17 cellular contexts compared by ENCODE assay signal in genomic region chr22:44625421-44625760, GRCh38.
DNase-seq lines count a peak whose midpoint lies in the region; ATAC-seq, FAIRE-seq and TF ChIP-seq lines count a peak whose summit lies in the region.
"Had no signal": no experiment of that assay in that cellular context is flagged by ENCODE, and none has a peak within 500 bp of the region (broad histone marks: within the 10 kb centered on the region; RNA-seq: fewer than 3 reads in every experiment).

No MANE protein-coding gene starts in this region.

- H3K27ac ChIP-seq in IMR-90 (ENCODE audit: insufficient read depth, low read length) (no peak overlapping the region), neuronal stem cell (replicated peaks; ENCODE audit: low read length) (no peak overlapping the region), H9 (ENCODE audit: insufficient read length, low read depth, low read length) (no peak overlapping the region)
- H3K27ac ChIP-seq: 22Rv1, C4-2B had no signal

- H4K8ac ChIP-seq in IMR-90 (ENCODE audit: low read depth in 2 of 2, low read length in 2 of 2): no peak overlapping the region
- H4K8ac ChIP-seq in neuronal stem cell (ENCODE audit: low read depth, low read length): no peak overlapping the region
- H4K8ac ChIP-seq in H9 (replicated peaks; ENCODE audit: insufficient read length, low read depth, low read length): no peak overlapping the region

- H3T11ph ChIP-seq in H9 (ENCODE audit: low read length): no peak overlapping the region

- no peak for TF ChIP-seq RAD21 in IMR-90 (IDR thresholded peaks at IDR 0.05; ENCODE audit: low read length)

- no peak overlapping the region for H2BK15ac ChIP-seq in IMR-90 (ENCODE audit: low read depth, low read length)
- peak overlapping the region; percentile 82 for H2BK15ac ChIP-seq in neuronal stem cell (ENCODE audit: low read length)
- H2BK15ac ChIP-seq in H9 (ENCODE audit: low read depth, low read length): no peak overlapping the region

- DNase-seq in DMS53 (lab: John Stamatoyannopoulos, UW) (peak; percentile 8), DMS53 treated with DMSO at 0.1 percent for 48 hours (lab: John Stamatoyannopoulos, UW; ENCODE audit: unreplicated experiment) (no peak), IMR-90 (no peak), neuronal stem cell (ENCODE audit: low spot score) (no peak), urothelium cell line (ENCODE audit: low spot score) (no peak), H9 (no peak)
- DNase-seq: AML-193; CD4-positive, alpha-beta T cell; DMS153; DND-41; EL; GOT3 had no signal

- H3K36me3 ChIP-seq in IMR-90 (ENCODE audit: control insufficient read depth, insufficient read depth, low read length) (no peaks in the 10 kb centered on the region), neuronal stem cell (replicated peaks in 1 of 2; ENCODE audit: control insufficient read depth in 2 of 2, insufficient read depth in 2 of 2, low read length in 2 of 2) (no peaks in the 10 kb centered on the region)

- no peak overlapping the region for H2BK120ac ChIP-seq in IMR-90 (ENCODE audit: low read depth, low read length)
- no peak overlapping the region for H2BK120ac ChIP-seq in neuronal stem cell (ENCODE audit: low read depth, low read length)
- H2BK120ac ChIP-seq in H9 (ENCODE audit: low read depth, low read length, poor library complexity, severe bottlenecking): no peak overlapping the region

- dilution Hi-C loops in IMR-90 (cut with HindIII; ENCODE audit: low sequenced_read_pairs, unreplicated experiment): no loop called here

- H2AK9ac ChIP-seq in IMR-90 (replicated peaks; ENCODE audit: low read depth, low read length, poor library complexity): peak overlapping the region; percentile 24

- H3K4me2 ChIP-seq in IMR-90 (ENCODE audit: low read depth, low read length) (no peak overlapping the region), neuronal stem cell (ENCODE audit: insufficient read depth, low read length, poor library complexity, severe bottlenecking) (no peak overlapping the region), H9 (ENCODE audit: insufficient read depth, insufficient read length, low read length) (no peak overlapping the region)

- H2BK20ac ChIP-seq in IMR-90 (ENCODE audit: low read depth, low read length) (no peak overlapping the region), H9 (ENCODE audit: low read depth, low read length, poor library complexity, severe bottlenecking) (no peak overlapping the region)

- H3K9me3 Mint-ChIP-seq in H9: no peaks in the 10 kb centered on the region; a peak in 2 of 5 replicates
- H3K9me3 Mint-ChIP-seq: CD4-positive, alpha-beta T cell had no signal

- no peaks in the 10 kb centered on the region for H3K4me1 ChIP-seq in IMR-90 (ENCODE audit: control insufficient read depth, insufficient read depth, low read length)
- peaks cover 18 to 28% of the 10 kb centered on the region in 2 donors for H3K4me1 ChIP-seq in neuronal stem cell (ENCODE audit: control insufficient read depth in 2 of 2, insufficient read depth in 1 of 2, low read depth in 1 of 2, low read length in 2 of 2)
- H3K4me1 ChIP-seq in H9 (ENCODE audit: insufficient read depth, low read length): no peaks in the 10 kb centered on the region

- H2AFZ ChIP-seq in IMR-90 (replicated peaks; ENCODE audit: low read length, poor library complexity) (no peak overlapping the region), neuronal stem cell (ENCODE audit: low read length) (no peak overlapping the region), H9 (ENCODE audit: low read length) (no peak overlapping the region)

- H4K20me1 ChIP-seq in IMR-90 (ENCODE audit: insufficient read depth, low read length) (no peaks in the 10 kb centered on the region), H9 (ENCODE audit: control insufficient read depth, insufficient read depth, insufficient read length) (no peaks in the 10 kb centered on the region)

- intact Hi-C loops in IMR-90 (cut with micrococcal nuclease): no loop called here

- H3K27me3 ChIP-seq in IMR-90 (ENCODE audit: control insufficient read depth, insufficient read depth, low read length) (peaks cover 8% of the 10 kb centered on the region; the same call in 1 of the 2 replicates), neuronal stem cell (ENCODE audit: control insufficient read depth in 3 of 3, insufficient read depth in 3 of 3, low read depth in 1 of 3, low read length in 3 of 3) (peaks cover 0 to 12% (median 2%) of the 10 kb centered on the region in 3 experiments), H9 (ENCODE audit: insufficient read depth, low read length) (peaks cover 33% of the 10 kb centered on the region)

- ATAC-seq in IMR-90 (ENCODE audit: low read depth) (no peak), HG03280 (IDR thresholded peaks at IDR 0.05; ENCODE audit: unreplicated experiment) (no peak)

- H2BK5ac ChIP-seq in IMR-90 (ENCODE audit: low read depth, low read length, poor library complexity, severe bottlenecking): no peak overlapping the region
- H2BK5ac ChIP-seq in neuronal stem cell (ENCODE audit: low read length): peak overlapping the region; percentile 75
- H2BK5ac ChIP-seq in H9 (ENCODE audit: insufficient read length, low read length): no peak overlapping the region

- H3K9me3 ChIP-seq in IMR-90 (ENCODE audit: control insufficient read depth, insufficient read depth, low read length): no peaks in the 10 kb centered on the region
- H3K9me3 ChIP-seq in neuronal stem cell (replicated peaks in 1 of 2; ENCODE audit: control insufficient read depth in 2 of 2, insufficient read depth in 1 of 2, low read depth in 1 of 2, low read length in 2 of 2): no peaks in the 10 kb centered on the region
- no peaks in the 10 kb centered on the region for H3K9me3 ChIP-seq in H9 (ENCODE audit: control insufficient read depth, low read depth, low read length)
- H3K9me3 ChIP-seq: A549 had no signal

- FAIRE-seq in urothelium cell line (lab: Jason Lieb, UNC): peak; percentile 48
- FAIRE-seq: A549, GM12878 had no signal

- H3K27ac Mint-ChIP-seq in H9: no peak overlapping the region
- H3K27ac Mint-ChIP-seq: CD4-positive, alpha-beta T cell had no signal

- H2BK12ac ChIP-seq in neuronal stem cell (ENCODE audit: low read length) (peak overlapping the region; percentile 58), H9 (ENCODE audit: insufficient read length, low read depth, low read length) (no peak overlapping the region)

- peaks cover 2 to 19% of the 10 kb centered on the region in 2 experiments for H3K4me1 Mint-ChIP-seq in H9

- H3K79me1 ChIP-seq in IMR-90 (ENCODE audit: low read depth in 1 of 2, low read length in 2 of 2) (no peaks in the 10 kb centered on the region), neuronal stem cell (ENCODE audit: low read depth, low read length) (peaks cover 2% of the 10 kb centered on the region), H9 (ENCODE audit: insufficient read depth, low read depth, low read length, poor library complexity, severe bottlenecking) (no peaks in the 10 kb centered on the region)

- H3K4ac ChIP-seq in IMR-90 (ENCODE audit: low read depth, low read length) (no peak overlapping the region), neuronal stem cell (ENCODE audit: low read length) (peak overlapping the region; percentile 76), H9 (ENCODE audit: low read depth, low read length) (no peak overlapping the region)

- no peaks in the 10 kb centered on the region for H3K9me1 ChIP-seq in IMR-90 (ENCODE audit: insufficient read depth, low read length)

- H2AK5ac ChIP-seq in IMR-90 (ENCODE audit: low read depth, low read length): no peak overlapping the region
- peak overlapping the region; percentile 88 for H2AK5ac ChIP-seq in neuronal stem cell (ENCODE audit: low read depth, low read length)
- no peak overlapping the region for H2AK5ac ChIP-seq in H9 (ENCODE audit: insufficient read length, low read length)

- H3K79me2 ChIP-seq in H9 (ENCODE audit: insufficient read depth, low read length): no peaks in the 10 kb centered on the region

- no CpG with 5 or more reads among the region's 7 CpGs for WGBS in IMR-90 (ENCODE audit: extremely low coverage in 2 of 2, insufficient read length in 1 of 2), 2 experiments
- no CpG with 5 or more reads among the region's 7 CpGs for WGBS in neuronal stem cell (ENCODE audit: extremely low coverage in 2 of 2, insufficient read length in 2 of 2, insufficient replicate concordance in 1 of 2), 2 donors
- no CpG with 5 or more reads among the region's 7 CpGs for WGBS in H9 (ENCODE audit: extremely low coverage, insufficient read length, low lambda C conversion rate)

- no TSS peak for BruUV-seq in IMR-90 (replicated peaks; lab: Mats Ljungman, UMichigan)

- H3K4me3 Mint-ChIP-seq in H9: no peak overlapping the region
- H3K4me3 Mint-ChIP-seq: CD4-positive, alpha-beta T cell had no signal

- POLR2A ChIA-PET in IMR-90 (lab: Charles Lee; ENCODE audit: unreplicated experiment): no interaction called here

- TF ChIP-seq POLR2A in IMR-90 (IDR thresholded peaks at IDR 0.05; ENCODE audit: low read depth, low read length): no peak

- H3K23ac ChIP-seq in IMR-90 (ENCODE audit: low read depth, low read length): no peak overlapping the region
- no peak overlapping the region for H3K23ac ChIP-seq in neuronal stem cell (ENCODE audit: low read depth, low read length, poor library complexity)
- no peak overlapping the region for H3K23ac ChIP-seq in H9 (ENCODE audit: insufficient read length, low read depth, low read length)

- H3K18ac ChIP-seq in IMR-90 (ENCODE audit: low read depth, low read length) (no peak overlapping the region), neuronal stem cell (ENCODE audit: low read length) (peak overlapping the region; percentile 48), H9 (ENCODE audit: insufficient read length, low read depth, low read length) (no peak overlapping the region)

- H4K91ac ChIP-seq in IMR-90 (ENCODE audit: insufficient read depth, low read depth, low read length) (no peak overlapping the region), neuronal stem cell (ENCODE audit: low read depth, low read length, poor library complexity) (no peak overlapping the region), H9 (ENCODE audit: insufficient read length, low read depth, low read length) (no peak overlapping the region)

- no peak for TF ChIP-seq CTCF in IMR-90 (conservative IDR thresholded peaks at IDR 0.05; ENCODE audit: low read depth, low read length)
- TF ChIP-seq CTCF in H9 (conservative IDR thresholded peaks at IDR 0.05): no peak

- H3K14ac ChIP-seq in IMR-90 (replicated peaks; ENCODE audit: low read depth, low read length) (no peak overlapping the region), neuronal stem cell (ENCODE audit: low read length) (peak overlapping the region; percentile 63), H9 (ENCODE audit: insufficient read depth, low read length) (no peak overlapping the region)

- H3K9ac ChIP-seq in IMR-90 (ENCODE audit: low read depth, low read length) (no peak overlapping the region), neuronal stem cell (ENCODE audit: low read depth, low read length, poor library complexity) (no peak overlapping the region), H9 (ENCODE audit: extremely low read depth, insufficient read length, low read length) (no peak overlapping the region)

- H3K36me3 Mint-ChIP-seq in H9 (ENCODE audit: insufficient read depth in 1 of 3, low read depth in 3 of 3): no peaks in the 10 kb centered on the region

- H4K5ac ChIP-seq in IMR-90 (ENCODE audit: low read depth, low read length) (no peak overlapping the region), H9 (ENCODE audit: insufficient read length, low read depth, low read length) (no peak overlapping the region)

- CTCF ChIA-PET in IMR-90 (lab: Yijun Ruan, JAX): interaction anchor here (0.8 to 1.7 kb wide), 3 partner anchors 539 to 632 kb away, joined by 3 to 10 read pairs (median 4); no protein-coding TSS in a partner anchor

- in situ Hi-C loops in IMR-90 (cut with MboI; ENCODE audit: low sequenced_read_pairs): loop anchor here (5.0 to 25.0 kb wide), 3 partner anchors 311 to 1238 kb away; partner anchors contain the start of gene SHISAL1

- H3K4me3 ChIP-seq in IMR-90 (ENCODE audit: insufficient read depth, low read depth, low read length) (no peak overlapping the region), neuronal stem cell (ENCODE audit: low read length in 2 of 2) (no peak overlapping the region)
- H3K4me3 ChIP-seq: A549, GM12878 had no signal

- H3K23me2 ChIP-seq in H9 (ENCODE audit: insufficient read length, low read depth, low read length, poor library complexity, severe bottlenecking): no peaks in the 10 kb centered on the region

- H3K27me3 Mint-ChIP-seq in H9 (ENCODE audit: low read depth): peaks cover 13% of the 10 kb centered on the region
- H3K27me3 Mint-ChIP-seq: CD4-positive, alpha-beta T cell had no signal

- H3K56ac ChIP-seq in IMR-90 (ENCODE audit: extremely low read depth, insufficient read depth, low read length) (no peak overlapping the region), H9 (ENCODE audit: insufficient read length, low read depth, low read length) (no peak overlapping the region)
